Comparison of ENCODE assay signal across 8 cellular contexts in the genomic region with DNA sequence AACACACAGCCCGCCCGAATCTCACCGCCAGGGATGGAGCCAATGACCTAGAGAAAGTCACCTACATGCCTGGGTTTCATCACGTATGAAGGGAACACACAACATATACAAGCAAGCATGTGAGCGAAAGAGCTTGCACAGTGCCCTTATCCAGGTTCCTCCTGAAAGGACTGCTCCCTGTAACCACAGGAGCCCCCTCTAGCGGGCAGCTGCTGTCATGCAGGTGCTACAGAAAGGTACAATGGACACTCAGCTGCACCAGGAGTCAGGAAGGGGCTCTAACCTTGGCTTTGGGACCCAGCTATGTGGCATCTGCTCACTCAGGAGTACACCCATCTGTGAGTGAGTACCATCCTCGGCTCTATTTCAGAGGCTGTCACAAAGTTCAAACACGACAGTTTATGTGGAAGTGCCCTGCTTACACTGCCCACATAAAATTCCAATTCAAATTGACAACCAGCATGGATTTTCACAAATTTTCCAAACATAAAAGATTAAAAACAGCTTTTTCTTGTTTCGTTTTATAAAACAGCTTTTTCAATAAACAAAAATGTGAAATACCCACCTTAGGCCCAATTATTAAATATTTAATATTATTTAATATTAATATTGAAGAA. TPM values are rescaled to one million over a fixed set of nuclear protein-coding genes. Genes with fewer than 3 reads are reported as not detected.
DNase-seq lines count a peak whose midpoint lies in the region; ATAC-seq and TF ChIP-seq lines count a peak whose summit lies in the region.

No MANE protein-coding gene starts in this region.

- peaks cover 22% of the 10 kb centered on the region for H3K4me1 Mint-ChIP-seq in nephron progenitor cell

- in situ Hi-C loops in GM23248 (cut with MboI) = no loop called here

- WGBS in GM23248 (ENCODE audit: low coverage in 1 of 2, low lambda C conversion rate in 2 of 2, missing lambda C conversion rate in 2 of 2), 2 experiments = 56 to 60% methylated on average over 9 of the region's 9 CpGs

- no peaks in the 10 kb centered on the region for H4K20me1 ChIP-seq in GM23248 (ENCODE audit: insufficient read depth)

- peaks cover 9% of the 10 kb centered on the region for H3K27me3 Mint-ChIP-seq in nephron progenitor cell (ENCODE audit: low read depth, poor library complexity)

- no peak overlapping the region for H3K4me2 ChIP-seq in GM23248 (ENCODE audit: unreplicated experiment)

- H3K36me3 ChIP-seq in GM23248 (ENCODE audit: low read depth) = 0 out of 2 replicates have a peak, but pooled peaks cover 16% of the 10 kb centered on the region

- peaks cover 39% of the 10 kb centered on the region for H3K36me3 Mint-ChIP-seq in nephron progenitor cell (ENCODE audit: low read depth)

- H3K27ac Mint-ChIP-seq in nephron progenitor cell = no peak overlapping the region

- H3K4me3 ChIP-seq in GM23248 (no peak overlapping the region), epithelial cell of proximal tubule (ENCODE audit: low read depth, low read length) (no peak overlapping the region)

- no peak for ATAC-seq in GM21786 (IDR thresholded peaks at IDR 0.05; ENCODE audit: unreplicated experiment)

- no peak for DNase-seq in AG09319 (ENCODE audit: extremely low read depth, low read depth)
- DNase-seq in GM23248 = peak; percentile 68
- DNase-seq in NCI-H748 (lab: John Stamatoyannopoulos, UW; ENCODE audit: unreplicated experiment) = peak; percentile 68
- peak; percentile 82 for DNase-seq in activated CD8-positive, alpha-beta memory T cell treated with anti-CD3 and anti-CD28 coated beads for 24 hours
- no peak for DNase-seq in epithelial cell of proximal tubule (ENCODE audit: low read depth)
- DNase-seq in nephron progenitor cell = peak; percentile 86
- peak; percentile 18 for DNase-seq in stromal cell of bone marrow (ENCODE audit: low read depth)

- no peaks in the 10 kb centered on the region for H3K27me3 ChIP-seq in GM23248 (replicated peaks; ENCODE audit: insufficient read depth)

- TF ChIP-seq CTCF in AG09319 (IDR thresholded peaks at IDR 0.05; ENCODE audit: low read depth, low read length) (peak; percentile 91), epithelial cell of proximal tubule (conservative IDR thresholded peaks at IDR 0.05; ENCODE audit: low read depth, low read length) (peak; percentile 98), nephron progenitor cell (IDR thresholded peaks at IDR 0.05) (peak; percentile 86)

- H3K79me2 ChIP-seq in GM23248 (ENCODE audit: insufficient read depth) = peaks cover 55% of the 10 kb centered on the region

- no peak overlapping the region for H3K27ac ChIP-seq in GM23248

- no peak overlapping the region for H3K4me3 Mint-ChIP-seq in nephron progenitor cell

- H3K4me1 ChIP-seq in GM23248 (ENCODE audit: insufficient read depth) = peaks cover 16% of the 10 kb centered on the region; the same call in 1 of the 2 replicates

- H3K9me3 ChIP-seq in GM23248 (ENCODE audit: low read depth) = no peaks in the 10 kb centered on the region

- H2AFZ ChIP-seq in GM23248 = no peak overlapping the region

- H3K9ac ChIP-seq in GM23248 = no peak overlapping the region

- peaks cover 5% of the 10 kb centered on the region for H3K9me3 Mint-ChIP-seq in nephron progenitor cell

- H3K9me2 ChIP-seq in GM23248 (ENCODE audit: insufficient read depth) = no peaks in the 10 kb centered on the region

- no peaks in the 10 kb centered on the region for H3F3A ChIP-seq in GM23248 (ENCODE audit: insufficient read depth)

RNA-seq across cellular contexts. Expression of a gene that starts 3.5 kb away (rescaled TPM):
- total RNA-seq in GM23248 (2014; rRNA removed; shearing (Covaris generic)) = 154 and 207 TPM in 2 replicates
- 136 and 148 TPM in 2 replicates for polyA plus RNA-seq in GM23248 (2016; fragmentation: Nextera tagmentation; extraction: Ambion mirVana)
- total RNA-seq in epithelial cell of proximal tubule = 133 and 166 TPM in 2 replicates

RNA-seq across cellular contexts. Expression of a gene that starts 8.6 kb away (rescaled TPM):
- total RNA-seq in GM23248 (2014; rRNA removed; shearing (Covaris generic)) = not detected in 2 replicates
- not detected in 2 replicates for polyA plus RNA-seq in GM23248 (2016; fragmentation: Nextera tagmentation; extraction: Ambion mirVana)
- not detected in 2 replicates for total RNA-seq in epithelial cell of proximal tubule

RNA-seq across cellular contexts. Expression of a gene that starts 31.7 kb away (rescaled TPM):
- total RNA-seq in GM23248 (2014; rRNA removed; shearing (Covaris generic)) = not detected in 2 replicates
- polyA plus RNA-seq in GM23248 (2016; fragmentation: Nextera tagmentation; extraction: Ambion mirVana) = not detected in 2 replicates
- total RNA-seq in epithelial cell of proximal tubule = not detected in 2 replicates

Comparison
In these comparisons a context has a peak if more than half of its experiments do, and no peak if none do; other contexts are left out.
1. DNase-seq: peak in GM23248 (single experiment), NCI-H748 (single experiment), activated CD8-positive, alpha-beta memory T cell treated with anti-CD3 and anti-CD28 coated beads for 24 hours (single experiment), nephron progenitor cell (single experiment) and stromal cell of bone marrow (single experiment); none in AG09319 (single experiment) and epithelial cell of proximal tubule (single experiment).
2. Peak in every context shown above with its lines, with median percentiles within 50 percentile points of each other: CTCF ChIP-seq.